ENCODE assay signal across 8 cellular contexts in genomic region chr11:63837719-63838118, GRCh38. TPM values are rescaled to one million over a fixed set of nuclear protein-coding genes. Genes with fewer than 3 reads are reported as not detected.
DNase-seq lines count a peak whose midpoint lies in the region; ATAC-seq and TF ChIP-seq lines count a peak whose summit lies in the region.

No MANE protein-coding gene starts in this region.

- peak overlapping the region in 9 of 11 experiments; percentile 11 to 95 (median 92); a peak in 16 of 22 replicates for H3K27ac ChIP-seq in BLaER1 treated with 17β-estradiol and CSF1 and Interleukin-3, amounts not matched to agents 10 nM and 100 nM

- H3K4me1 Mint-ChIP-seq in brain, result peaks cover 48% of the 10 kb centered on the region
- H3K4me1 Mint-ChIP-seq in naive thymus-derived CD8-positive, alpha-beta T cell, result peaks cover 38 to 49% (median 46%) of the 10 kb centered on the region in 4 donors

- H4K20me1 ChIP-seq in BLaER1 treated with 17β-estradiol and CSF1 and Interleukin-3, amounts not matched to agents 10 nM and 100 nM, result peaks cover 31 to 59% (median 45%) of the 10 kb centered on the region in 11 experiments
- peaks cover 32% of the 10 kb centered on the region for H4K20me1 ChIP-seq in Loucy (ENCODE audit: insufficient read depth, low read length, poor library complexity, severe bottlenecking)

- H3K4me3 ChIP-seq in BLaER1 treated with 17β-estradiol and CSF1 and Interleukin-3, amounts not matched to agents 10 nM and 100 nM, result peak overlapping the region in 8 of 10 experiments; percentile 80 to 100 (median 99); a peak in 13 of 20 replicates
- no peak overlapping the region for H3K4me3 ChIP-seq in Loucy (ENCODE audit: low read length, poor library complexity, severe bottlenecking)

- peaks cover 35% of the 10 kb centered on the region for H3K79me2 ChIP-seq in Loucy (ENCODE audit: insufficient read depth, low read length)

- POLR2A ChIA-PET in naive thymus-derived CD8-positive, alpha-beta T cell (lab: Charles Lee), result interaction anchor here (0.6 to 3.8 kb wide), 21 partner anchors 9 to 1074 kb away, joined by 3 to 34 read pairs (median 6); partner anchors contain the start of genes PRDX5, RCOR2, TRMT112 and ZFTA

- no peak overlapping the region for H2AFZ ChIP-seq in Loucy (ENCODE audit: low read length)

- no peak for ATAC-seq in naive thymus-derived CD8-positive, alpha-beta T cell
- ATAC-seq in GM18868 (IDR thresholded peaks at IDR 0.05; ENCODE audit: unreplicated experiment), result no peak

- H3K36me3 Mint-ChIP-seq in brain, result peaks cover 2% of the 10 kb centered on the region
- H3K36me3 Mint-ChIP-seq in naive thymus-derived CD8-positive, alpha-beta T cell, result peaks cover 0 to 11% (median 0%) of the 10 kb centered on the region in 3 donors

- DNase-seq in naive thymus-derived CD8-positive, alpha-beta T cell, result no peak
- no peak for DNase-seq in UCSD-AML1 (lab: John Stamatoyannopoulos, UW; ENCODE audit: unreplicated experiment)
- DNase-seq in hypothalamus (lab: John Stamatoyannopoulos, UW), result no peak
- no peak for DNase-seq in NCI-H1105 treated with DMSO at 0.1 percent for 48 hours (lab: John Stamatoyannopoulos, UW)

- no peaks in the 10 kb centered on the region for H3K9me3 Mint-ChIP-seq in brain
- no peaks in the 10 kb centered on the region for H3K9me3 Mint-ChIP-seq in naive thymus-derived CD8-positive, alpha-beta T cell

- no peaks in the 10 kb centered on the region for H3K9me3 ChIP-seq in BLaER1 treated with 17β-estradiol and CSF1 and Interleukin-3, amounts not matched to agents 10 nM and 100 nM (replicated peaks in 1 of 11)
- no peaks in the 10 kb centered on the region for H3K9me3 ChIP-seq in Loucy (ENCODE audit: insufficient read depth, low read depth, low read length)

- no peaks in the 10 kb centered on the region for H3K9me2 ChIP-seq in Loucy (replicated peaks; ENCODE audit: low read depth, low read length)

- H3K27me3 ChIP-seq in BLaER1 treated with 17β-estradiol and CSF1 and Interleukin-3, amounts not matched to agents 10 nM and 100 nM, result no peaks in the 10 kb centered on the region
- H3K27me3 ChIP-seq in Loucy (ENCODE audit: insufficient read depth, low read length, poor library complexity, severe bottlenecking), result no peaks in the 10 kb centered on the region

- no peaks in the 10 kb centered on the region for H3F3A ChIP-seq in Loucy (ENCODE audit: low read depth)

- no peak for TF ChIP-seq CTCF in Loucy (conservative IDR thresholded peaks at IDR 0.05; ENCODE audit: low read length)
- TF ChIP-seq CTCF in brain (conservative IDR thresholded peaks at IDR 0.05), result no peak

- peaks cover 0 to 18% (median 12%) of the 10 kb centered on the region in 11 experiments; a peak in 16 of 22 replicates for H3K36me3 ChIP-seq in BLaER1 treated with 17β-estradiol and CSF1 and Interleukin-3, amounts not matched to agents 10 nM and 100 nM
- H3K36me3 ChIP-seq in Loucy (ENCODE audit: insufficient read depth, low read length), result no peaks in the 10 kb centered on the region

- H3K9ac ChIP-seq in BLaER1 treated with 17β-estradiol and CSF1 and Interleukin-3, amounts not matched to agents 10 nM and 100 nM, result peak overlapping the region; percentile 95 to 98 (median 96); a peak in 20 of 22 replicates
- H3K9ac ChIP-seq in Loucy (ENCODE audit: low read depth, low read length, poor library complexity, severe bottlenecking), result peak overlapping the region; percentile 68

- H3K27ac Mint-ChIP-seq in brain, result peak overlapping the region in 3 of 5 experiments; percentile 90 to 93 (median 91)
- H3K27ac Mint-ChIP-seq in naive thymus-derived CD8-positive, alpha-beta T cell, result peak overlapping the region in 9 of 10 donors; percentile 80 to 93 (median 88)

- H3K27me3 Mint-ChIP-seq in brain, result peaks cover 13% of the 10 kb centered on the region
- H3K27me3 Mint-ChIP-seq in naive thymus-derived CD8-positive, alpha-beta T cell, result no peaks in the 10 kb centered on the region

- H3K4me1 ChIP-seq in BLaER1 treated with 17β-estradiol and CSF1 and Interleukin-3, amounts not matched to agents 10 nM and 100 nM, result peaks cover 47 to 62% (median 58%) of the 10 kb centered on the region in 10 experiments
- peaks cover 33% of the 10 kb centered on the region for H3K4me1 ChIP-seq in Loucy (ENCODE audit: insufficient read depth, low read length, poor library complexity, severe bottlenecking)

- peak overlapping the region; percentile 73 to 85 (median 82) for H3K4me3 Mint-ChIP-seq in brain
- H3K4me3 Mint-ChIP-seq in naive thymus-derived CD8-positive, alpha-beta T cell, result peak overlapping the region in 9 of 10 donors; percentile 61 to 94 (median 87)

- peak overlapping the region; percentile 75 to 99 (median 96) for H3K4me2 ChIP-seq in BLaER1 treated with 17β-estradiol and CSF1 and Interleukin-3, amounts not matched to agents 10 nM and 100 nM
- peak overlapping the region; percentile 66 for H3K4me2 ChIP-seq in Loucy (ENCODE audit: low read depth, low read length, poor library complexity, severe bottlenecking)

RNA-seq across cellular contexts. Expression of gene MARK2, which starts 1.2 kb away (rescaled TPM):
- polyA plus RNA-seq in brain (ENCODE audit: insufficient read depth, low read depth, low replicate concordance), result 46.6 TPM
- 10 to 100 TPM; 64.8 to 74.5 TPM for total RNA-seq in naive thymus-derived CD8-positive, alpha-beta T cell
- polyA plus RNA-seq in naive thymus-derived CD8-positive, alpha-beta T cell, result 10 to 100 TPM; 37.0 to 57.0 (median 40.3) TPM

RNA-seq across cellular contexts. Expression of gene SPINDOC, which starts 24.5 kb away (rescaled TPM):
- polyA plus RNA-seq in brain (ENCODE audit: insufficient read depth, low read depth, low replicate concordance), result 43.6 TPM
- total RNA-seq in naive thymus-derived CD8-positive, alpha-beta T cell, result 10 to 100 TPM; 11.0 to 13.0 TPM
- under 1 TPM; 0.47 to 0.66 (median 0.49) TPM for polyA plus RNA-seq in naive thymus-derived CD8-positive, alpha-beta T cell

Comparison
In these comparisons a context has a peak if more than half of its experiments do, and no peak if none do; other contexts are left out.
1. RNA of gene SPINDOC, which starts 24.5 kb away (polyA plus RNA-seq): 43.6 TPM in brain (single experiment); 0.47 to 0.66 TPM in naive thymus-derived CD8-positive, alpha-beta T cell; every median in the first group is over 10 times any median in the second.